34 cellular contexts compared by ENCODE assay signal in genomic region chr4:162443510-162443909, GRCh38.
"Had no signal": no experiment of that assay in that cellular context is flagged by ENCODE, and none has a peak within 500 bp of the region (broad histone marks: within the 10 kb centered on the region; RNA-seq: fewer than 3 reads in every experiment).

No MANE protein-coding gene starts in this region.

- H3K9ac ChIP-seq: KMS-11 had no signal

- DNase-seq: Karpas-422, Kasumi-1, MG63, MM.1S, MV-4-11, NCI-H1048, NCI-H1092, NCI-H1092 treated with DMSO at 0.1 percent for 48 hours, NCI-H1105, NCI-H1105 treated with DMSO at 0.1 percent for 48 hours, NCI-H1417, NCI-H1417 treated with DMSO at 0.1 percent for 48 hours, NCI-H1436, NCI-H1436 treated with DMSO at 0.1 percent for 48 hours, NCI-H146, NCI-H1694, NCI-H1694 treated with DMSO at 0.1 percent for 48 hours, NCI-H187, NCI-H187 treated with DMSO at 0.1 percent for 48 hours, NCI-H1930, NCI-H2029, NCI-H2029 treated with DMSO at 0.1 percent for 48 hours, NCI-H2081, NCI-H2081 treated with DMSO at 0.1 percent for 48 hours, NCI-H2107, NCI-H2171, NCI-H2171 treated with DMSO at 0.1 percent for 48 hours, NCI-H2227 treated with DMSO at 0.1 percent for 48 hours, NCI-H226, NCI-H345, NCI-H446, NCI-H446 treated with DMSO at 0.1 percent for 48 hours, NCI-H510A had no signal

- H3K9me3 ChIP-seq: MG63 had no signal

- H3K27me3 ChIP-seq: MG63 had no signal

- H3K27ac ChIP-seq: KMS-11 had no signal

- H3K4me2 ChIP-seq: KMS-11 had no signal

- H3K4me3 ChIP-seq: MG63 had no signal

- H3K36me3 ChIP-seq: MG63 had no signal
